In genomic region chr1:30189818-30190480, GRCh38 we compare ENCODE assay signal across 18 cellular contexts.
"Had no signal": no experiment of that assay in that cellular context is flagged by ENCODE, and none has a peak within 500 bp of the region (broad histone marks: within the 10 kb centered on the region; RNA-seq: fewer than 3 reads in every experiment).

No MANE protein-coding gene starts in this region.

- H3K36me3 ChIP-seq: left lung, SJCRH30, tibial nerve had no signal

- DNase-seq: activated CD4-positive, alpha-beta T cell treated with anti-CD3 and anti-CD28 coated beads for 48 hours; activated effector memory CD4-positive, alpha-beta T cell treated with Interleukin-2 at 50 U/mL for 16 hours; activated naive CD4-positive, alpha-beta T cell treated with anti-CD3 and anti-CD28 coated beads, Interleukin-2, amount 50 U/mL, for 16 hours; kidney; left lung; mesenchymal stem cell; nephron progenitor cell; SJCRH30; stimulated activated CD4-positive, alpha-beta T cell treated with anti-CD3 and anti-CD28 coated beads, Interleukin-2, amount 100 ng/mL, for 48 hours; stimulated activated naive CD4-positive, alpha-beta T cell; T1000 had no signal

- H3K27ac Mint-ChIP-seq: dendritic cell treated with granulocyte-macrophage colony-stimulating factor and Interleukin-4, amounts not matched to agents 40 ng/mL and 50 ng/mL, for 4 days; nephron progenitor cell had no signal

- H3K27ac ChIP-seq: epithelial cell of prostate, VCaP had no signal

- H3K9me3 Mint-ChIP-seq: dendritic cell treated with granulocyte-macrophage colony-stimulating factor and Interleukin-4, amounts not matched to agents 40 ng/mL and 50 ng/mL, for 4 days; nephron progenitor cell had no signal

- ATAC-seq: left lung had no signal

- FAIRE-seq: astrocyte, bronchial epithelial cell, kidney had no signal

- H3K4me3 Mint-ChIP-seq: dendritic cell treated with granulocyte-macrophage colony-stimulating factor and Interleukin-4, amounts not matched to agents 40 ng/mL and 50 ng/mL, for 4 days; nephron progenitor cell had no signal

- H3K9me3 ChIP-seq: left lung, SJCRH30 had no signal

- H3K4me3 ChIP-seq: hepatocyte, left lung, SJCRH30, tibial nerve had no signal

- H3K27me3 ChIP-seq: SJCRH30 had no signal
